22 cellular contexts compared by ENCODE assay signal in the genomic region with DNA sequence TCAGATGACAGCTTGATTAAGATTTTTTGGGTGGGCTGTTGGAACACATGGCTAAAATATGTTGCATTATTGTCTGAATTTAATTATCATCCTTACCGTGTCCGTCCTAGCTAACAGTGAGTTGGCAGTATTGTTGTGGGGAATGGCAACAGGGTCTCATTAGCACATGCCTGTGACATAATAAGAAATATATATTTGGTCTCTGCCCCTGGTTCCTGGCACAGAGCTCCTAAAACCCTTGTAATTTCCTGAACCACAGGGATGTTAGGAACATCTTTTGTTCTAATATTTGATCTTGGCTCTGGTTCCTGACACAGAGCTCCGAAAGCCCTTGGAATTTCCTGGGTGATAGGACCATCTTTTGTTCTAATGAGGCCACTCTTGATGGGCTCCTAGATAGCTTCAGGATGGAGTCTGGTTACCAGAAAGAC.
DNase-seq lines count a peak whose midpoint lies in the region; ATAC-seq and TF ChIP-seq lines count a peak whose summit lies in the region.
"Had no signal": no experiment of that assay in that cellular context is flagged by ENCODE, and none has a peak within 500 bp of the region (broad histone marks: within the 10 kb centered on the region; RNA-seq: fewer than 3 reads in every experiment).

No MANE protein-coding gene starts in this region.

- no peaks in the 10 kb centered on the region for H3K27me3 Mint-ChIP-seq in CD4-positive, alpha-beta T cell
- H3K27me3 Mint-ChIP-seq: IgD-negative memory B cell; stimulated activated memory B cell treated with anti-CD40 and anti-IgM and Interleukin-4, amounts not matched to agents 10 μg/mL and 1 μg/mL and 100 μg/mL, for 72 hours had no signal

- ATAC-seq in CD4-positive, alpha-beta T cell (ENCODE audit: poor library complexity) = no peak
- no peak for ATAC-seq in SK-N-SH treated with all-trans-retinoic acid at 6 μM for 48 hours
- ATAC-seq in HG02623 (IDR thresholded peaks at IDR 0.05; ENCODE audit: unreplicated experiment) = no peak
- ATAC-seq: CD8-positive, alpha-beta T cell; stimulated activated memory B cell treated with anti-CD40 and anti-IgM and Interleukin-4, amounts not matched to agents 10 μg/mL and 1 μg/mL and 100 μg/mL, for 72 hours had no signal

- TF ChIP-seq CTCF in CD4-positive, alpha-beta T cell (IDR thresholded peaks at IDR 0.05) = no peak

- no peak overlapping the region for H3K4me3 Mint-ChIP-seq in CD4-positive, alpha-beta T cell
- H3K4me3 Mint-ChIP-seq: CD8-positive, alpha-beta T cell; IgD-negative memory B cell; stimulated activated memory B cell treated with anti-CD40 and anti-IgM and Interleukin-4, amounts not matched to agents 10 μg/mL and 1 μg/mL and 100 μg/mL, for 72 hours had no signal

- peaks cover 21% of the 10 kb centered on the region for H3K4me1 Mint-ChIP-seq in CD4-positive, alpha-beta T cell (ENCODE audit: low read depth)

- H3K27me3 ChIP-seq in CD4-positive, alpha-beta T cell (ENCODE audit: control insufficient read depth, insufficient read depth, low read length) = no peaks in the 10 kb centered on the region
- H3K27me3 ChIP-seq: MG63 had no signal

- peak overlapping the region; percentile 9 for H3K27ac Mint-ChIP-seq in CD4-positive, alpha-beta T cell
- H3K27ac Mint-ChIP-seq: IgD-negative memory B cell; stimulated activated memory B cell treated with anti-CD40 and anti-IgM and Interleukin-4, amounts not matched to agents 10 μg/mL and 1 μg/mL and 100 μg/mL, for 72 hours had no signal

- intact Hi-C loops in CD4-positive, alpha-beta T cell (cut with DNase I, micrococcal nuclease) = no loop called here

- peaks cover 3% of the 10 kb centered on the region for H3K9me3 Mint-ChIP-seq in CD4-positive, alpha-beta T cell
- H3K9me3 Mint-ChIP-seq: CD8-positive, alpha-beta T cell; stimulated activated memory B cell treated with anti-CD40 and anti-IgM and Interleukin-4, amounts not matched to agents 10 μg/mL and 1 μg/mL and 100 μg/mL, for 72 hours had no signal

- DNase-seq in CD4-positive, alpha-beta T cell = no peak
- DNase-seq in NCI-H2029 (lab: John Stamatoyannopoulos, UW) (peak; percentile 54), left kidney (ENCODE audit: low read depth, low spot score) (peak; percentile 11), NCI-H82 (lab: John Stamatoyannopoulos, UW) (no peak), superior temporal gyrus (ENCODE audit: extremely low spot score) (no peak)
- no peak for DNase-seq in stimulated activated CD4-positive, alpha-beta T cell treated with anti-CD3 and anti-CD28 coated beads, Interleukin-1b, Interleukin-23, amount 100 ng/mL, for 48 hours
- DNase-seq: activated CD4-positive, CD25-positive, alpha-beta regulatory T cell treated with anti-CD3 and anti-CD28 coated beads, Interleukin-2, amount 50 U/mL, for 72 hours; activated CD8-positive, alpha-beta memory T cell treated with anti-CD3 and anti-CD28 coated beads for 24 hours; caudate nucleus; CD8-positive, alpha-beta T cell; effector memory CD4-positive, alpha-beta T cell; EL; hypothalamus; MG63; NCI-H187; NCI-H526; stimulated activated CD4-positive, alpha-beta T cell treated with anti-CD3 and anti-CD28 coated beads, Interleukin-12 subunit alpha, Interleukin-12 subunit beta, amount 100 ng/mL, for 4 hours had no signal

- POLR2A ChIA-PET in CD4-positive, alpha-beta T cell (lab: Charles Lee) = interaction anchor here (1.0 kb wide), 1 partner anchor 11 kb away, joined by 3 read pairs; no protein-coding TSS in a partner anchor

- no peak overlapping the region for H3K27ac ChIP-seq in CD4-positive, alpha-beta T cell (ENCODE audit: low read depth, low read length)
- H3K27ac ChIP-seq: HL-60 had no signal

- no peaks in the 10 kb centered on the region for H3K9me3 ChIP-seq in CD4-positive, alpha-beta T cell (ENCODE audit: control insufficient read depth, low read length)
- H3K9me3 ChIP-seq: MG63 had no signal

- peaks cover 44% of the 10 kb centered on the region for H3K36me3 Mint-ChIP-seq in CD4-positive, alpha-beta T cell (ENCODE audit: low read depth)

- CTCF ChIA-PET in CD4-positive, alpha-beta T cell (lab: Charles Lee) = no interaction called here

TF ChIP-seq in SK-N-SH treated with all-trans-retinoic acid at 6 μM for 48 hours, 23 proteins besides CTCF, POLR2A, EP300 and RAD21:
- TF ChIP-seq ARNTL (CRISPR knock-in tag; IDR thresholded peaks at IDR 0.05; ENCODE audit: borderline replicate concordance, low read depth) = no peak
- TF ChIP-seq TCF4 (CRISPR knock-in tag; IDR thresholded peaks at IDR 0.05; ENCODE audit: borderline replicate concordance) = peak; percentile 63; the same call in 1 of the 2 replicates
- TF ChIP-seq ZNF70 (CRISPR knock-in tag; IDR thresholded peaks at IDR 0.05) = peak; percentile 44; the same call in 1 of the 2 replicates
- TF ChIP-seq, protein P1, sequence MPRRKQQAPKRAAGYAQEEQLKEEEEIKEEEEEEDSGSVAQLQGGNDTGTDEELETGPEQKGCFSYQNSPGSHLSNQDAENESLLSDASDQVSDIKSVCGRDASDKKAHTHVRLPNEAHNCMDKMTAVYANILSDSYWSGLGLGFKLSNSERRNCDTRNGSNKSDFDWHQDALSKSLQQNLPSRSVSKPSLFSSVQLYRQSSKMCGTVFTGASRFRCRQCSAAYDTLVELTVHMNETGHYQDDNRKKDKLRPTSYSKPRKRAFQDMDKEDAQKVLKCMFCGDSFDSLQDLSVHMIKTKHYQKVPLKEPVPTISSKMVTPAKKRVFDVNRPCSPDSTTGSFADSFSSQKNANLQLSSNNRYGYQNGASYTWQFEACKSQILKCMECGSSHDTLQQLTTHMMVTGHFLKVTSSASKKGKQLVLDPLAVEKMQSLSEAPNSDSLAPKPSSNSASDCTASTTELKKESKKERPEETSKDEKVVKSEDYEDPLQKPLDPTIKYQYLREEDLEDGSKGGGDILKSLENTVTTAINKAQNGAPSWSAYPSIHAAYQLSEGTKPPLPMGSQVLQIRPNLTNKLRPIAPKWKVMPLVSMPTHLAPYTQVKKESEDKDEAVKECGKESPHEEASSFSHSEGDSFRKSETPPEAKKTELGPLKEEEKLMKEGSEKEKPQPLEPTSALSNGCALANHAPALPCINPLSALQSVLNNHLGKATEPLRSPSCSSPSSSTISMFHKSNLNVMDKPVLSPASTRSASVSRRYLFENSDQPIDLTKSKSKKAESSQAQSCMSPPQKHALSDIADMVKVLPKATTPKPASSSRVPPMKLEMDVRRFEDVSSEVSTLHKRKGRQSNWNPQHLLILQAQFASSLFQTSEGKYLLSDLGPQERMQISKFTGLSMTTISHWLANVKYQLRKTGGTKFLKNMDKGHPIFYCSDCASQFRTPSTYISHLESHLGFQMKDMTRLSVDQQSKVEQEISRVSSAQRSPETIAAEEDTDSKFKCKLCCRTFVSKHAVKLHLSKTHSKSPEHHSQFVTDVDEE (CRISPR knock-in tag; IDR thresholded peaks at IDR 0.05) = peak; percentile 33; the same call in 1 of the 2 replicates
- no peak for TF ChIP-seq ZFP30 (CRISPR knock-in tag; IDR thresholded peaks at IDR 0.05)

Comparison
In these comparisons a context has a peak if more than half of its experiments do, and no peak if none do; other contexts are left out.
1. DNase-seq: peak in NCI-H2029 (single experiment) and left kidney (single experiment); none in CD4-positive, alpha-beta T cell (0 of 10), stimulated activated CD4-positive, alpha-beta T cell treated with anti-CD3 and anti-CD28 coated beads, Interleukin-1b, Interleukin-23, amount 100 ng/mL, for 48 hours (single experiment), NCI-H82 (single experiment) and superior temporal gyrus (single experiment).